Comparison of ENCODE assay signal across 9 cellular contexts in the genomic region with DNA sequence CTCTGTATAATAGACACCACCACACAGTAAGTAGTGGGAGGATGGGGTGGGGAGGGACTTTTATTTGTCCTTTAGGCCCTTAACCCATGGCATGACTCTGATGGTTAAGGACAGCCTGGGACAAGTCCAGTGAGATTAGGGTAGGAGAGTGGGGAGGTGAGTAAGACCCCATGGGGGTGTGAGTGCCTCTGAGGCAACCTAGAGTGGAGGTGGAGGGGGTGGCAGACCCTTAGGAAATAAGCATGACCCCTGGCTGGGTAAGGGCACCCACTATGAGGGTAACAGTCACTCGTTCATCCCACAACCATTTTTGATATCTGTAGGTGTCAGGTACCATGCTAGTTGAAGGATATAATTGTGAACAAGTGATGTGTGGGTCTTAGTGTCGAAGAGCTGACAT. TPM values are rescaled to one million over a fixed set of nuclear protein-coding genes. Genes with fewer than 3 reads are reported as not detected.
"Had no signal": no experiment of that assay in that cellular context is flagged by ENCODE, and none has a peak within 500 bp of the region (broad histone marks: within the 10 kb centered on the region; RNA-seq: fewer than 3 reads in every experiment).

No MANE protein-coding gene starts in this region.

- H3K36me3 ChIP-seq: adrenal gland, sigmoid colon, stomach, thyroid gland had no signal

- H3K4me1 ChIP-seq: thyroid gland had no signal

- H3K27ac ChIP-seq: adrenal gland, stomach, thyroid gland had no signal

- H3K27me3 Mint-ChIP-seq: activated CD8-positive, alpha-beta memory T cell treated with anti-CD3 and anti-CD28 coated beads, Interleukin-2, amount 10 ng/mL, durations not matched to agents 7 days and 5 days had no signal

- H3K4me3 Mint-ChIP-seq: activated CD8-positive, alpha-beta memory T cell treated with anti-CD3 and anti-CD28 coated beads, Interleukin-2, amount 10 ng/mL, durations not matched to agents 7 days and 5 days; naive thymus-derived CD4-positive, alpha-beta T cell; WTC11 had no signal

- H3K27ac Mint-ChIP-seq: activated CD8-positive, alpha-beta memory T cell treated with anti-CD3 and anti-CD28 coated beads, Interleukin-2, amount 10 ng/mL, durations not matched to agents 7 days and 5 days; WTC11 had no signal

- H3K9me3 ChIP-seq: adrenal gland, sigmoid colon, stomach, thyroid gland had no signal

- H3K4me3 ChIP-seq: adrenal gland, lung, sigmoid colon, stomach, thyroid gland had no signal

- H3K27me3 ChIP-seq: adrenal gland, sigmoid colon, thyroid gland had no signal

- DNase-seq: sigmoid colon, stomach, thyroid gland had no signal

RNA-seq across cellular contexts. Expression of a gene that starts 21.0 kb away (rescaled TPM):
- total RNA-seq: glomerular endothelial cell had no signal
